1 cellular context compared by ENCODE assay signal in the genomic region with DNA sequence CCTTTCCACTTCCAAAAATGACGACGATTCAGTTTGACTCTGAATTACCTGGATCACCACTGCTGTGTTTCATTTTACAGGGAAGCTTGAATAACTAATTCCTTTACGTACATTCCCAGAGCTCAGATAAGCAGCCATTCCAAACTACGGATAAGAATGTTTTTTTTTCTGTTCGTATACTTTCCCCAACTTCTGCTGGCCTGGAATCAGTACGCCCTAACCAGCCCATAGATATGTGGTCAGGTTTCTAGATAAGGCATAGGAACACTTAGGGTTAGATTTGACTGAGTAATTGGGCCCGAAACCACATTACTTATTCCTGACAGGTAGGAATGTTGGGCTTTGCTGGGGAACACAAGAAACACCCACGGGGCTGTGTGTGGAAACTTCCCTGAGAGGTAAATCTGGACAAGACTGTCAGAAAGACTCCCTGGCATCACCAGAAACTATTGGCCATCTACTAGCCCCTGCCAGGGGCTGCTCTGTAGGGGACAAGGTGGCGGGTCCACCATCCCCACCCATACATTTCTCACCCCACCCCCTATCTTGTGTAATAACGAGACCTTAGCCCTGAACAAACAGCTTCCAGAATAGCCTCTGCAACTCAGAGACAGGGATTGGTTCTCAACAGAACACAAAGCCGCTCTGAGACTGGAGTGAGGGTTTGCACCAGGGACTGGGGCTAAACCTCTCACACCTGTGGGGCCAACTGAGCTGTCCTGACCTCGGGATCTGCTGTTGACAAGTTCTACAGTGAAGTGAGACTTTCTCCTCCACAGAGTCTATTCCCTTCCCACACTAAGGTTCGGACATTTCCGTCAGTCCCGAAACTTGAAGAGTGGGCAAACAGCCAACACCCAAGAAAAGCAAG.
TF ChIP-seq lines count a peak whose summit lies in the region.

No MANE protein-coding gene starts in this region.

TF ChIP-seq in HEK293, 187 proteins besides CTCF, POLR2A, EP300 and RAD21 (continued from another document):
- TF ChIP-seq, protein P1, sequence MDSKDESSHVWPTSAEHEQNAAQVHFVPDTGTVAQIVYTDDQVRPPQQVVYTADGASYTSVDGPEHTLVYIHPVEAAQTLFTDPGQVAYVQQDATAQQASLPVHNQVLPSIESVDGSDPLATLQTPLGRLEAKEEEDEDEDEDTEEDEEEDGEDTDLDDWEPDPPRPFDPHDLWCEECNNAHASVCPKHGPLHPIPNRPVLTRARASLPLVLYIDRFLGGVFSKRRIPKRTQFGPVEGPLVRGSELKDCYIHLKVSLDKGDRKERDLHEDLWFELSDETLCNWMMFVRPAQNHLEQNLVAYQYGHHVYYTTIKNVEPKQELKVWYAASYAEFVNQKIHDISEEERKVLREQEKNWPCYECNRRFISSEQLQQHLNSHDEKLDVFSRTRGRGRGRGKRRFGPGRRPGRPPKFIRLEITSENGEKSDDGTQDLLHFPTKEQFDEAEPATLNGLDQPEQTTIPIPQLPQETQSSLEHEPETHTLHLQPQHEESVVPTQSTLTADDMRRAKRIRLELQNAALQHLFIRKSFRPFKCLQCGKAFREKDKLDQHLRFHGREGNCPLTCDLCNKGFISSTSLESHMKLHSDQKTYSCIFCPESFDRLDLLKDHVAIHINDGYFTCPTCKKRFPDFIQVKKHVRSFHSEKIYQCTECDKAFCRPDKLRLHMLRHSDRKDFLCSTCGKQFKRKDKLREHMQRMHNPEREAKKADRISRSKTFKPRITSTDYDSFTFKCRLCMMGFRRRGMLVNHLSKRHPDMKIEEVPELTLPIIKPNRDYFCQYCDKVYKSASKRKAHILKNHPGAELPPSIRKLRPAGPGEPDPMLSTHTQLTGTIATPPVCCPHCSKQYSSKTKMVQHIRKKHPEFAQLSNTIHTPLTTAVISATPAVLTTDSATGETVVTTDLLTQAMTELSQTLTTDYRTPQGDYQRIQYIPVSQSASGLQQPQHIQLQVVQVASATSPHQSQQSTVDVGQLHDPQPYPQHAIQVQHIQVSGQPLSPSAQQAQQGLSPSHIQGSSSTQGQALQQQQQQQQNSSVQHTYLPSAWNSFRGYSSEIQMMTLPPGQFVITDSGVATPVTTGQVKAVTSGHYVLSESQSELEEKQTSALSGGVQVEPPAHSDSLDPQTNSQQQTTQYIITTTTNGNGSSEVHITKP (tag by site-specific recombination; IDR thresholded peaks at IDR 0.05): peak; percentile 63
- peak; percentile 82 for TF ChIP-seq KLF1 (tag by site-specific recombination; IDR thresholded peaks at IDR 0.05)
- TF ChIP-seq ZFP69B (tag by site-specific recombination; IDR thresholded peaks at IDR 0.05): peak; percentile 13; the same call in 1 of the 2 replicates
- TF ChIP-seq ZEB2 (tag by site-specific recombination; IDR thresholded peaks at IDR 0.05): 0 out of 2 replicates have a peak, but pooled peaks have one; percentile 10
- TF ChIP-seq ZSCAN30 (tag by site-specific recombination; IDR thresholded peaks at IDR 0.05): 0 out of 2 replicates have a peak, but pooled peaks have one; percentile 26
- TF ChIP-seq GLIS1 (tag by site-specific recombination; IDR thresholded peaks at IDR 0.05): peak; percentile 50
- TF ChIP-seq, protein P2, sequence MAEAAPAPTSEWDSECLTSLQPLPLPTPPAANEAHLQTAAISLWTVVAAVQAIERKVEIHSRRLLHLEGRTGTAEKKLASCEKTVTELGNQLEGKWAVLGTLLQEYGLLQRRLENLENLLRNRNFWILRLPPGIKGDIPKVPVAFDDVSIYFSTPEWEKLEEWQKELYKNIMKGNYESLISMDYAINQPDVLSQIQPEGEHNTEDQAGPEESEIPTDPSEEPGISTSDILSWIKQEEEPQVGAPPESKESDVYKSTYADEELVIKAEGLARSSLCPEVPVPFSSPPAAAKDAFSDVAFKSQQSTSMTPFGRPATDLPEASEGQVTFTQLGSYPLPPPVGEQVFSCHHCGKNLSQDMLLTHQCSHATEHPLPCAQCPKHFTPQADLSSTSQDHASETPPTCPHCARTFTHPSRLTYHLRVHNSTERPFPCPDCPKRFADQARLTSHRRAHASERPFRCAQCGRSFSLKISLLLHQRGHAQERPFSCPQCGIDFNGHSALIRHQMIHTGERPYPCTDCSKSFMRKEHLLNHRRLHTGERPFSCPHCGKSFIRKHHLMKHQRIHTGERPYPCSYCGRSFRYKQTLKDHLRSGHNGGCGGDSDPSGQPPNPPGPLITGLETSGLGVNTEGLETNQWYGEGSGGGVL (tag by site-specific recombination; IDR thresholded peaks at IDR 0.05): no peak
- TF ChIP-seq ZNF223 (tag by site-specific recombination; IDR thresholded peaks at IDR 0.05): no peak
- no peak for TF ChIP-seq ZNF121 (tag by site-specific recombination; IDR thresholded peaks at IDR 0.05)
- TF ChIP-seq ZNF530 (tag by site-specific recombination; IDR thresholded peaks at IDR 0.05; ENCODE audit: low read depth): no peak
- TF ChIP-seq, protein P3, sequence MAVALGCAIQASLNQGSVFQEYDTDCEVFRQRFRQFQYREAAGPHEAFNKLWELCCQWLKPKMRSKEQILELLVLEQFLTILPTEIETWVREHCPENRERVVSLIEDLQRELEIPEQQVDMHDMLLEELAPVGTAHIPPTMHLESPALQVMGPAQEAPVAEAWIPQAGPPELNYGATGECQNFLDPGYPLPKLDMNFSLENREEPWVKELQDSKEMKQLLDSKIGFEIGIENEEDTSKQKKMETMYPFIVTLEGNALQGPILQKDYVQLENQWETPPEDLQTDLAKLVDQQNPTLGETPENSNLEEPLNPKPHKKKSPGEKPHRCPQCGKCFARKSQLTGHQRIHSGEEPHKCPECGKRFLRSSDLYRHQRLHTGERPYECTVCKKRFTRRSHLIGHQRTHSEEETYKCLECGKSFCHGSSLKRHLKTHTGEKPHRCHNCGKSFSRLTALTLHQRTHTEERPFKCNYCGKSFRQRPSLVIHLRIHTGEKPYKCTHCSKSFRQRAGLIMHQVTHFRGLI (tag by site-specific recombination; IDR thresholded peaks at IDR 0.05): peak; percentile 96
- TF ChIP-seq ZNF132 (tag by site-specific recombination; IDR thresholded peaks at IDR 0.05; ENCODE audit: borderline replicate concordance): no peak
- TF ChIP-seq, protein P4, sequence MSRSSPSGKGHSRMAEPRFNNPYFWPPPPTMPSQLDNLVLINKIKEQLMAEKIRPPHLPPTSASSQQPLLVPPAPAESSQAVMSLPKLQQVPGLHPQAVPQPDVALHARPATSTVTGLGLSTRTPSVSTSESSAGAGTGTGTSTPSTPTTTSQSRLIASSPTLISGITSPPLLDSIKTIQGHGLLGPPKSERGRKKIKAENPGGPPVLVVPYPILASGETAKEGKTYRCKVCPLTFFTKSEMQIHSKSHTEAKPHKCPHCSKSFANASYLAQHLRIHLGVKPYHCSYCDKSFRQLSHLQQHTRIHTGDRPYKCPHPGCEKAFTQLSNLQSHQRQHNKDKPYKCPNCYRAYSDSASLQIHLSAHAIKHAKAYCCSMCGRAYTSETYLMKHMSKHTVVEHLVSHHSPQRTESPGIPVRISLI (tag by site-specific recombination; IDR thresholded peaks at IDR 0.05): peak; percentile 92
- TF ChIP-seq, protein P5, sequence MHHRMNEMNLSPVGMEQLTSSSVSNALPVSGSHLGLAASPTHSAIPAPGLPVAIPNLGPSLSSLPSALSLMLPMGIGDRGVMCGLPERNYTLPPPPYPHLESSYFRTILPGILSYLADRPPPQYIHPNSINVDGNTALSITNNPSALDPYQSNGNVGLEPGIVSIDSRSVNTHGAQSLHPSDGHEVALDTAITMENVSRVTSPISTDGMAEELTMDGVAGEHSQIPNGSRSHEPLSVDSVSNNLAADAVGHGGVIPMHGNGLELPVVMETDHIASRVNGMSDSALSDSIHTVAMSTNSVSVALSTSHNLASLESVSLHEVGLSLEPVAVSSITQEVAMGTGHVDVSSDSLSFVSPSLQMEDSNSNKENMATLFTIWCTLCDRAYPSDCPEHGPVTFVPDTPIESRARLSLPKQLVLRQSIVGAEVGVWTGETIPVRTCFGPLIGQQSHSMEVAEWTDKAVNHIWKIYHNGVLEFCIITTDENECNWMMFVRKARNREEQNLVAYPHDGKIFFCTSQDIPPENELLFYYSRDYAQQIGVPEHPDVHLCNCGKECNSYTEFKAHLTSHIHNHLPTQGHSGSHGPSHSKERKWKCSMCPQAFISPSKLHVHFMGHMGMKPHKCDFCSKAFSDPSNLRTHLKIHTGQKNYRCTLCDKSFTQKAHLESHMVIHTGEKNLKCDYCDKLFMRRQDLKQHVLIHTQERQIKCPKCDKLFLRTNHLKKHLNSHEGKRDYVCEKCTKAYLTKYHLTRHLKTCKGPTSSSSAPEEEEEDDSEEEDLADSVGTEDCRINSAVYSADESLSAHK (tag by site-specific recombination; IDR thresholded peaks at IDR 0.05): peak; percentile 95
- no peak for TF ChIP-seq ZNF354C (tag by site-specific recombination; IDR thresholded peaks at IDR 0.05; ENCODE audit: borderline replicate concordance, low read depth)
- TF ChIP-seq, protein P6, sequence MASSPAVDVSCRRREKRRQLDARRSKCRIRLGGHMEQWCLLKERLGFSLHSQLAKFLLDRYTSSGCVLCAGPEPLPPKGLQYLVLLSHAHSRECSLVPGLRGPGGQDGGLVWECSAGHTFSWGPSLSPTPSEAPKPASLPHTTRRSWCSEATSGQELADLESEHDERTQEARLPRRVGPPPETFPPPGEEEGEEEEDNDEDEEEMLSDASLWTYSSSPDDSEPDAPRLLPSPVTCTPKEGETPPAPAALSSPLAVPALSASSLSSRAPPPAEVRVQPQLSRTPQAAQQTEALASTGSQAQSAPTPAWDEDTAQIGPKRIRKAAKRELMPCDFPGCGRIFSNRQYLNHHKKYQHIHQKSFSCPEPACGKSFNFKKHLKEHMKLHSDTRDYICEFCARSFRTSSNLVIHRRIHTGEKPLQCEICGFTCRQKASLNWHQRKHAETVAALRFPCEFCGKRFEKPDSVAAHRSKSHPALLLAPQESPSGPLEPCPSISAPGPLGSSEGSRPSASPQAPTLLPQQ (tag by site-specific recombination; IDR thresholded peaks at IDR 0.05): 0 out of 2 replicates have a peak, but pooled peaks have one; percentile 44
- peak; percentile 31; the same call in 1 of the 2 replicates for TF ChIP-seq SCRT1 (tag by site-specific recombination; IDR thresholded peaks at IDR 0.05; ENCODE audit: borderline replicate concordance)
- 0 out of 2 replicates have a peak, but pooled peaks have one; percentile 2 for TF ChIP-seq ZNF664 (tag by site-specific recombination; IDR thresholded peaks at IDR 0.05)
- peak; percentile 76; the same call in 1 of the 2 replicates for TF ChIP-seq ZXDB (tag by site-specific recombination; IDR thresholded peaks at IDR 0.05)
- TF ChIP-seq, protein P7, sequence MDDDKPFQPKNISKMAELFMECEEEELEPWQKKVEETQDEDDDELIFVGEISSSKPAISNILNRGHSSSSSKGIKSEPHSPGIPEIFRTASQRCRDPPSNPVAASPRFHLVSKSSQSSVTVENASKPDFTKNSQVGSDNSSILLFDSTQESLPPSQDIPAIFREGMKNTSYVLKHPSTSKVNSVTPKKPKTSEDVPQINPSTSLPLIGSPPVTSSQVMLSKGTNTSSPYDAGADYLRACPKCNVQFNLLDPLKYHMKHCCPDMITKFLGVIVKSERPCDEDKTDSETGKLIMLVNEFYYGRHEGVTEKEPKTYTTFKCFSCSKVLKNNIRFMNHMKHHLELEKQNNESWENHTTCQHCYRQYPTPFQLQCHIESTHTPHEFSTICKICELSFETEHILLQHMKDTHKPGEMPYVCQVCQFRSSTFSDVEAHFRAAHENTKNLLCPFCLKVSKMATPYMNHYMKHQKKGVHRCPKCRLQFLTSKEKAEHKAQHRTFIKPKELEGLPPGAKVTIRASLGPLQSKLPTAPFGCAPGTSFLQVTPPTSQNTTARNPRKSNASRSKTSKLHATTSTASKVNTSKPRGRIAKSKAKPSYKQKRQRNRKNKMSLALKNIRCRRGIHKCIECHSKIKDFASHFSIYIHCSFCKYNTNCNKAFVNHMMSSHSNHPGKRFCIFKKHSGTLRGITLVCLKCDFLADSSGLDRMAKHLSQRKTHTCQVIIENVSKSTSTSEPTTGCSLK (tag by site-specific recombination; IDR thresholded peaks at IDR 0.05): no peak
- TF ChIP-seq, protein P8, sequence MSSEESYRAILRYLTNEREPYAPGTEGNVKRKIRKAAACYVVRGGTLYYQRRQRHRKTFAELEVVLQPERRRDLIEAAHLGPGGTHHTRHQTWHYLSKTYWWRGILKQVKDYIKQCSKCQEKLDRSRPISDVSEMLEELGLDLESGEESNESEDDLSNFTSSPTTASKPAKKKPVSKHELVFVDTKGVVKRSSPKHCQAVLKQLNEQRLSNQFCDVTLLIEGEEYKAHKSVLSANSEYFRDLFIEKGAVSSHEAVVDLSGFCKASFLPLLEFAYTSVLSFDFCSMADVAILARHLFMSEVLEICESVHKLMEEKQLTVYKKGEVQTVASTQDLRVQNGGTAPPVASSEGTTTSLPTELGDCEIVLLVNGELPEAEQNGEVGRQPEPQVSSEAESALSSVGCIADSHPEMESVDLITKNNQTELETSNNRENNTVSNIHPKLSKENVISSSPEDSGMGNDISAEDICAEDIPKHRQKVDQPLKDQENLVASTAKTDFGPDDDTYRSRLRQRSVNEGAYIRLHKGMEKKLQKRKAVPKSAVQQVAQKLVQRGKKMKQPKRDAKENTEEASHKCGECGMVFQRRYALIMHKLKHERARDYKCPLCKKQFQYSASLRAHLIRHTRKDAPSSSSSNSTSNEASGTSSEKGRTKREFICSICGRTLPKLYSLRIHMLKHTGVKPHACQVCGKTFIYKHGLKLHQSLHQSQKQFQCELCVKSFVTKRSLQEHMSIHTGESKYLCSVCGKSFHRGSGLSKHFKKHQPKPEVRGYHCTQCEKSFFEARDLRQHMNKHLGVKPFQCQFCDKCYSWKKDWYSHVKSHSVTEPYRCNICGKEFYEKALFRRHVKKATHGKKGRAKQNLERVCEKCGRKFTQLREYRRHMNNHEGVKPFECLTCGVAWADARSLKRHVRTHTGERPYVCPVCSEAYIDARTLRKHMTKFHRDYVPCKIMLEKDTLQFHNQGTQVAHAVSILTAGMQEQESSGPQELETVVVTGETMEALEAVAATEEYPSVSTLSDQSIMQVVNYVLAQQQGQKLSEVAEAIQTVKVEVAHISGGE (tag by site-specific recombination; conservative IDR thresholded peaks at IDR 0.05; ENCODE audit: low read depth): 0 out of 2 replicates have a peak, but pooled peaks have one; percentile 1
- peak; percentile 62 for TF ChIP-seq ZBTB8A (tag by site-specific recombination; IDR thresholded peaks at IDR 0.05)
- TF ChIP-seq IKZF3 (tag by site-specific recombination; IDR thresholded peaks at IDR 0.05): peak; percentile 54; the same call in 1 of the 2 replicates
- TF ChIP-seq ZSCAN16 (tag by site-specific recombination; IDR thresholded peaks at IDR 0.05): no peak
- peak; percentile 61 for TF ChIP-seq SCRT2 (tag by site-specific recombination; IDR thresholded peaks at IDR 0.05)
